Comparison of ENCODE assay signal across 1 cellular context in the genomic region with DNA sequence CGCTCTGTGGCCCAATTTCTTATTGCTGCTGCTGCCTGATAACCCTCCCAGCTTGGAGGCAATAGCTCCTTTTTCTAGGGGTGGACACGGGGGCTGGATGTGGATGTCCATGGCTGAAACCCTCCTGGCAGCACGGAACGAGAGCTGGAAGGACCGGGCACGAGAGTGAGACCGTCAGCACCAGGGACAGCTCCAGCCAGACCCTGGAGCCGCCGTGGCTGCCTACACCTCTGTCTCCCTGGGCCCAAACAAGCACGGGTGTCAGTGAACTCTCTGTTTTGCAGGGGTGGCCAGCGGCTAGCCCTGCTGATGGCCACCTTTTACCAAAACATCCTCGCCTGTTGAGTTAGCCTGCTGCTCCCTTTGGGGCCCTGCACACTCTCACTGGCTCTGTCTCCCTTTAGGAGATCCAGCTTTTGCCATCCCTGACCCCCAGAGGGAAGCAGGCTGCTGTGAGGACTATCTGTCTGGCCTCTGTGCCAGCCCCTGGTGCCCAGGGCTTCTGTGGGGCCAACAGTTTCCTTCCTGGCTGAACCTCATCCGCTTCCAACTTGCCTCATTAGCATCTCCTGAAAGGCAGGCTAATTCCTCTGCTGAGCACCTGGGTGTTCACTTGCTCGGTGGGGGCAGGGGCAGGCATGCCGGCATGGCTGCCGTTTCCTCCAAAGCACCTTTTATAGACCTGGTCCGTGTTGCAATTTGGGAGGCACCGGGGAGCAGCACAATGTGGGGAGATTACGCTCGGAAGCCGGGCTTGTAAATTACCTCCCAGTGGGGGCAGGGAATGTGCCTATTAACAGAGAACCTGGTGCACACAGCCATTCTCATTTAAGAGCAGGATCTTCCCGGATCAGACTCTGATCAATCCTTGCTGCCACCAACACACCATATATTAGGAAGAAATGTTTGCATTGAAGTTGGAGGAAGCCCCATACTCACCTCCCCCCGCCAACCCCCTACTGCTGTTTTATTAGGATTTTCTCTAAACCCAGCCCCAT.
TF ChIP-seq lines count a peak whose summit lies in the region.

No MANE protein-coding gene starts in this region.

TF ChIP-seq in HepG2, 621 proteins besides CTCF, POLR2A, EP300 and RAD21 (continued from another document and continues in another):
- TF ChIP-seq, protein P1, sequence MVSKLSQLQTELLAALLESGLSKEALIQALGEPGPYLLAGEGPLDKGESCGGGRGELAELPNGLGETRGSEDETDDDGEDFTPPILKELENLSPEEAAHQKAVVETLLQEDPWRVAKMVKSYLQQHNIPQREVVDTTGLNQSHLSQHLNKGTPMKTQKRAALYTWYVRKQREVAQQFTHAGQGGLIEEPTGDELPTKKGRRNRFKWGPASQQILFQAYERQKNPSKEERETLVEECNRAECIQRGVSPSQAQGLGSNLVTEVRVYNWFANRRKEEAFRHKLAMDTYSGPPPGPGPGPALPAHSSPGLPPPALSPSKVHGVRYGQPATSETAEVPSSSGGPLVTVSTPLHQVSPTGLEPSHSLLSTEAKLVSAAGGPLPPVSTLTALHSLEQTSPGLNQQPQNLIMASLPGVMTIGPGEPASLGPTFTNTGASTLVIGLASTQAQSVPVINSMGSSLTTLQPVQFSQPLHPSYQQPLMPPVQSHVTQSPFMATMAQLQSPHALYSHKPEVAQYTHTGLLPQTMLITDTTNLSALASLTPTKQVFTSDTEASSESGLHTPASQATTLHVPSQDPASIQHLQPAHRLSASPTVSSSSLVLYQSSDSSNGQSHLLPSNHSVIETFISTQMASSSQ (IDR thresholded peaks at IDR 0.05; ENCODE audit: low read depth): no peak
- TF ChIP-seq, protein P1 (CRISPR knock-in tag; IDR thresholded peaks at IDR 0.05; ENCODE audit: borderline replicate concordance): no peak
- TF ChIP-seq, protein P2, sequence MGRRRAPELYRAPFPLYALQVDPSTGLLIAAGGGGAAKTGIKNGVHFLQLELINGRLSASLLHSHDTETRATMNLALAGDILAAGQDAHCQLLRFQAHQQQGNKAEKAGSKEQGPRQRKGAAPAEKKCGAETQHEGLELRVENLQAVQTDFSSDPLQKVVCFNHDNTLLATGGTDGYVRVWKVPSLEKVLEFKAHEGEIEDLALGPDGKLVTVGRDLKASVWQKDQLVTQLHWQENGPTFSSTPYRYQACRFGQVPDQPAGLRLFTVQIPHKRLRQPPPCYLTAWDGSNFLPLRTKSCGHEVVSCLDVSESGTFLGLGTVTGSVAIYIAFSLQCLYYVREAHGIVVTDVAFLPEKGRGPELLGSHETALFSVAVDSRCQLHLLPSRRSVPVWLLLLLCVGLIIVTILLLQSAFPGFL (CRISPR knock-in tag; IDR thresholded peaks at IDR 0.05): no peak
- no peak for TF ChIP-seq SMARCE1 (IDR thresholded peaks at IDR 0.05; ENCODE audit: borderline replicate concordance)
- TF ChIP-seq CREB1 (IDR thresholded peaks at IDR 0.05): no peak
- TF ChIP-seq CREB1 (CRISPR knock-in tag; IDR thresholded peaks at IDR 0.05): no peak
- no peak for TF ChIP-seq ZKSCAN8 (CRISPR knock-in tag; IDR thresholded peaks at IDR 0.05; ENCODE audit: borderline replicate concordance)
- TF ChIP-seq, protein P3, sequence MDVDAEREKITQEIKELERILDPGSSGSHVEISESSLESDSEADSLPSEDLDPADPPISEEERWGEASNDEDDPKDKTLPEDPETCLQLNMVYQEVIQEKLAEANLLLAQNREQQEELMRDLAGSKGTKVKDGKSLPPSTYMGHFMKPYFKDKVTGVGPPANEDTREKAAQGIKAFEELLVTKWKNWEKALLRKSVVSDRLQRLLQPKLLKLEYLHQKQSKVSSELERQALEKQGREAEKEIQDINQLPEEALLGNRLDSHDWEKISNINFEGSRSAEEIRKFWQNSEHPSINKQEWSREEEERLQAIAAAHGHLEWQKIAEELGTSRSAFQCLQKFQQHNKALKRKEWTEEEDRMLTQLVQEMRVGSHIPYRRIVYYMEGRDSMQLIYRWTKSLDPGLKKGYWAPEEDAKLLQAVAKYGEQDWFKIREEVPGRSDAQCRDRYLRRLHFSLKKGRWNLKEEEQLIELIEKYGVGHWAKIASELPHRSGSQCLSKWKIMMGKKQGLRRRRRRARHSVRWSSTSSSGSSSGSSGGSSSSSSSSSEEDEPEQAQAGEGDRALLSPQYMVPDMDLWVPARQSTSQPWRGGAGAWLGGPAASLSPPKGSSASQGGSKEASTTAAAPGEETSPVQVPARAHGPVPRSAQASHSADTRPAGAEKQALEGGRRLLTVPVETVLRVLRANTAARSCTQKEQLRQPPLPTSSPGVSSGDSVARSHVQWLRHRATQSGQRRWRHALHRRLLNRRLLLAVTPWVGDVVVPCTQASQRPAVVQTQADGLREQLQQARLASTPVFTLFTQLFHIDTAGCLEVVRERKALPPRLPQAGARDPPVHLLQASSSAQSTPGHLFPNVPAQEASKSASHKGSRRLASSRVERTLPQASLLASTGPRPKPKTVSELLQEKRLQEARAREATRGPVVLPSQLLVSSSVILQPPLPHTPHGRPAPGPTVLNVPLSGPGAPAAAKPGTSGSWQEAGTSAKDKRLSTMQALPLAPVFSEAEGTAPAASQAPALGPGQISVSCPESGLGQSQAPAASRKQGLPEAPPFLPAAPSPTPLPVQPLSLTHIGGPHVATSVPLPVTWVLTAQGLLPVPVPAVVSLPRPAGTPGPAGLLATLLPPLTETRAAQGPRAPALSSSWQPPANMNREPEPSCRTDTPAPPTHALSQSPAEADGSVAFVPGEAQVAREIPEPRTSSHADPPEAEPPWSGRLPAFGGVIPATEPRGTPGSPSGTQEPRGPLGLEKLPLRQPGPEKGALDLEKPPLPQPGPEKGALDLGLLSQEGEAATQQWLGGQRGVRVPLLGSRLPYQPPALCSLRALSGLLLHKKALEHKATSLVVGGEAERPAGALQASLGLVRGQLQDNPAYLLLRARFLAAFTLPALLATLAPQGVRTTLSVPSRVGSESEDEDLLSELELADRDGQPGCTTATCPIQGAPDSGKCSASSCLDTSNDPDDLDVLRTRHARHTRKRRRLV (CRISPR knock-in tag; IDR thresholded peaks at IDR 0.05): no peak
- peak; percentile 78; the same call in 1 of the 2 replicates for TF ChIP-seq ZFP37 (CRISPR knock-in tag; IDR thresholded peaks at IDR 0.05; ENCODE audit: borderline replicate concordance)
- 0 out of 2 replicates have a peak, but pooled peaks have one; percentile 25 for TF ChIP-seq IRF2 (CRISPR knock-in tag; IDR thresholded peaks at IDR 0.05)
- TF ChIP-seq, protein P4, sequence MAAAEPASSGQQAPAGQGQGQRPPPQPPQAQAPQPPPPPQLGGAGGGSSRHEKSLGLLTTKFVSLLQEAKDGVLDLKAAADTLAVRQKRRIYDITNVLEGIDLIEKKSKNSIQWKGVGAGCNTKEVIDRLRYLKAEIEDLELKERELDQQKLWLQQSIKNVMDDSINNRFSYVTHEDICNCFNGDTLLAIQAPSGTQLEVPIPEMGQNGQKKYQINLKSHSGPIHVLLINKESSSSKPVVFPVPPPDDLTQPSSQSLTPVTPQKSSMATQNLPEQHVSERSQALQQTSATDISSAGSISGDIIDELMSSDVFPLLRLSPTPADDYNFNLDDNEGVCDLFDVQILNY (CRISPR knock-in tag; conservative IDR thresholded peaks at IDR 0.05): peak; percentile 71; the same call in 1 of the 2 replicates
- TF ChIP-seq ZNF3 (CRISPR knock-in tag; IDR thresholded peaks at IDR 0.05): no peak
- peak; percentile 79; the same call in 1 of the 2 replicates for TF ChIP-seq ZNF563 (CRISPR knock-in tag; IDR thresholded peaks at IDR 0.05)
- peak; percentile 55; the same call in 1 of the 2 replicates for TF ChIP-seq ZNF430 (CRISPR knock-in tag; IDR thresholded peaks at IDR 0.05)
- TF ChIP-seq, protein P5, sequence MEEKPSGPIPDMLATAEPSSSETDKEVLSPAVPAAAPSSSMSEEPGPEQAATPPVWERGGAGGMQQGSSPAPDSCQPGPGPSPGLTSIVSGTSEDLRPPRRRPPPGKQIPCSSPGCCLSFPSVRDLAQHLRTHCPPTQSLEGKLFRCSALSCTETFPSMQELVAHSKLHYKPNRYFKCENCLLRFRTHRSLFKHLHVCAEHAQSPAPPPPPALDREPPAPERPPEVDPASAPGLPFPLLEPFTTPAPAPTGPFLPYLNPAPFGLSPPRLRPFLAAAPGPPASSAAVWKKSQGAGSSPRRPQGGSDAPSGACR (CRISPR knock-in tag; IDR thresholded peaks at IDR 0.05): no peak
- no peak for TF ChIP-seq GTF2F1 (IDR thresholded peaks at IDR 0.05; ENCODE audit: low read length)
- no peak for TF ChIP-seq JUND (CRISPR knock-in tag; IDR thresholded peaks at IDR 0.05)
- no peak for TF ChIP-seq ZNF235 (CRISPR knock-in tag; IDR thresholded peaks at IDR 0.05; ENCODE audit: borderline replicate concordance)
- no peak for TF ChIP-seq RFXAP (CRISPR knock-in tag; IDR thresholded peaks at IDR 0.05; ENCODE audit: borderline replicate concordance)
- TF ChIP-seq, protein P6, sequence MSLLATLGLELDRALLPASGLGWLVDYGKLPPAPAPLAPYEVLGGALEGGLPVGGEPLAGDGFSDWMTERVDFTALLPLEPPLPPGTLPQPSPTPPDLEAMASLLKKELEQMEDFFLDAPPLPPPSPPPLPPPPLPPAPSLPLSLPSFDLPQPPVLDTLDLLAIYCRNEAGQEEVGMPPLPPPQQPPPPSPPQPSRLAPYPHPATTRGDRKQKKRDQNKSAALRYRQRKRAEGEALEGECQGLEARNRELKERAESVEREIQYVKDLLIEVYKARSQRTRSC (CRISPR knock-in tag; IDR thresholded peaks at IDR 0.05; ENCODE audit: low read depth): no peak
- peak; percentile 91 for TF ChIP-seq HES4 (CRISPR knock-in tag; IDR thresholded peaks at IDR 0.05; ENCODE audit: borderline replicate concordance)
- TF ChIP-seq FOXO1 (CRISPR knock-in tag; IDR thresholded peaks at IDR 0.05): 0 out of 2 replicates have a peak, but pooled peaks have one; percentile 22
- TF ChIP-seq ZNF136 (CRISPR knock-in tag; IDR thresholded peaks at IDR 0.05; ENCODE audit: low read depth): no peak
- TF ChIP-seq, protein P7, sequence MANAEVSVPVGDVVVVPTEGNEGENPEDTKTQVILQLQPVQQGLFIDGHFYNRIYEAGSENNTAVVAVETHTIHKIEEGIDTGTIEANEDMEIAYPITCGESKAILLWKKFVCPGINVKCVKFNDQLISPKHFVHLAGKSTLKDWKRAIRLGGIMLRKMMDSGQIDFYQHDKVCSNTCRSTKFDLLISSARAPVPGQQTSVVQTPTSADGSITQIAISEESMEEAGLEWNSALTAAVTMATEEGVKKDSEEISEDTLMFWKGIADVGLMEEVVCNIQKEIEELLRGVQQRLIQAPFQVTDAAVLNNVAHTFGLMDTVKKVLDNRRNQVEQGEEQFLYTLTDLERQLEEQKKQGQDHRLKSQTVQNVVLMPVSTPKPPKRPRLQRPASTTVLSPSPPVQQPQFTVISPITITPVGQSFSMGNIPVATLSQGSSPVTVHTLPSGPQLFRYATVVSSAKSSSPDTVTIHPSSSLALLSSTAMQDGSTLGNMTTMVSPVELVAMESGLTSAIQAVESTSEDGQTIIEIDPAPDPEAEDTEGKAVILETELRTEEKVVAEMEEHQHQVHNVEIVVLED (CRISPR knock-in tag; IDR thresholded peaks at IDR 0.05; ENCODE audit: borderline replicate concordance): no peak
- 0 out of 2 replicates have a peak, but pooled peaks have one; percentile 73 for TF ChIP-seq ZNF773 (CRISPR knock-in tag; IDR thresholded peaks at IDR 0.05; ENCODE audit: borderline replicate concordance)
- TF ChIP-seq, protein P8, sequence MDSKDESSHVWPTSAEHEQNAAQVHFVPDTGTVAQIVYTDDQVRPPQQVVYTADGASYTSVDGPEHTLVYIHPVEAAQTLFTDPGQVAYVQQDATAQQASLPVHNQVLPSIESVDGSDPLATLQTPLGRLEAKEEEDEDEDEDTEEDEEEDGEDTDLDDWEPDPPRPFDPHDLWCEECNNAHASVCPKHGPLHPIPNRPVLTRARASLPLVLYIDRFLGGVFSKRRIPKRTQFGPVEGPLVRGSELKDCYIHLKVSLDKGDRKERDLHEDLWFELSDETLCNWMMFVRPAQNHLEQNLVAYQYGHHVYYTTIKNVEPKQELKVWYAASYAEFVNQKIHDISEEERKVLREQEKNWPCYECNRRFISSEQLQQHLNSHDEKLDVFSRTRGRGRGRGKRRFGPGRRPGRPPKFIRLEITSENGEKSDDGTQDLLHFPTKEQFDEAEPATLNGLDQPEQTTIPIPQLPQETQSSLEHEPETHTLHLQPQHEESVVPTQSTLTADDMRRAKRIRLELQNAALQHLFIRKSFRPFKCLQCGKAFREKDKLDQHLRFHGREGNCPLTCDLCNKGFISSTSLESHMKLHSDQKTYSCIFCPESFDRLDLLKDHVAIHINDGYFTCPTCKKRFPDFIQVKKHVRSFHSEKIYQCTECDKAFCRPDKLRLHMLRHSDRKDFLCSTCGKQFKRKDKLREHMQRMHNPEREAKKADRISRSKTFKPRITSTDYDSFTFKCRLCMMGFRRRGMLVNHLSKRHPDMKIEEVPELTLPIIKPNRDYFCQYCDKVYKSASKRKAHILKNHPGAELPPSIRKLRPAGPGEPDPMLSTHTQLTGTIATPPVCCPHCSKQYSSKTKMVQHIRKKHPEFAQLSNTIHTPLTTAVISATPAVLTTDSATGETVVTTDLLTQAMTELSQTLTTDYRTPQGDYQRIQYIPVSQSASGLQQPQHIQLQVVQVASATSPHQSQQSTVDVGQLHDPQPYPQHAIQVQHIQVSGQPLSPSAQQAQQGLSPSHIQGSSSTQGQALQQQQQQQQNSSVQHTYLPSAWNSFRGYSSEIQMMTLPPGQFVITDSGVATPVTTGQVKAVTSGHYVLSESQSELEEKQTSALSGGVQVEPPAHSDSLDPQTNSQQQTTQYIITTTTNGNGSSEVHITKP (CRISPR knock-in tag; IDR thresholded peaks at IDR 0.05; ENCODE audit: low read depth): peak; percentile 61; the same call in 1 of the 2 replicates
- TF ChIP-seq MTF2 (CRISPR knock-in tag; IDR thresholded peaks at IDR 0.05; ENCODE audit: borderline replicate concordance): peak; percentile 60; the same call in 1 of the 2 replicates
- peak; percentile 92; the same call in 1 of the 2 replicates for TF ChIP-seq NFKB2 (CRISPR knock-in tag; IDR thresholded peaks at IDR 0.05; ENCODE audit: borderline replicate concordance)
- TF ChIP-seq ZFP90 (CRISPR knock-in tag; IDR thresholded peaks at IDR 0.05; ENCODE audit: borderline replicate concordance): no peak
- TF ChIP-seq ZSCAN25 (CRISPR knock-in tag; IDR thresholded peaks at IDR 0.05): no peak
- no peak for TF ChIP-seq MBNL3 (CRISPR knock-in tag; conservative IDR thresholded peaks at IDR 0.05)
- TF ChIP-seq ATRX (CRISPR knock-in tag; IDR thresholded peaks at IDR 0.05; ENCODE audit: borderline replicate concordance): no peak
- TF ChIP-seq ZSCAN31 (CRISPR knock-in tag; IDR thresholded peaks at IDR 0.05; ENCODE audit: low read depth): 0 out of 2 replicates have a peak, but pooled peaks have one; percentile 44
